Comparison of ENCODE assay signal across 15 cellular contexts in the genomic region with DNA sequence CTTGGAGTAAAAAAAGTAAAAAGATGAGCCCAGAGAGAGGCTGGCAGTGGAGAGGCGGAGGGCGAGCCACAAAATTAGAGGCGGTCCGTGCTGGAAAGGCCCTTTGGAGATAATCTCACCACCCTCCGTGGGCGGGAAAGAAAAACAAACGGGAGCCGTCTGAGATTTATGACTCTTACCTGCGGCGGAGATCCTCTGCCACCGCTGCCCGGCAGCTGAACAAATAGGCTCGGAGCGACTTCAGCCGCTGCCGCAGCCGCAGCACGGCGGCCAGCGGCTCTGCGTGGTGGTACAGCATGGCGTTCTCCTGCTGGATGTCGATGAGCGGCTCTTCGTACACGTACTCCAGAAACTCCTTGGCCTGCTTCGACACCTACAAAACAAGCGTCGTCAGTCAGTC.
A peak's percentile ranks its signal among the peaks of the same experiment; 100 is the strongest.
DNase-seq lines count a peak whose midpoint lies in the region; ATAC-seq and TF ChIP-seq lines count a peak whose summit lies in the region.
"Had no signal": no experiment of that assay in that cellular context is flagged by ENCODE, and none has a peak within 500 bp of the region (broad histone marks: within the 10 kb centered on the region; RNA-seq: fewer than 3 reads in every experiment).

No MANE protein-coding gene starts in this region.

- no peak overlapping the region for H3K4me3 Mint-ChIP-seq in stimulated activated naive B cell treated with anti-CD40 and anti-IgM and Interleukin-4, amounts not matched to agents 10 μg/mL and 1 μg/mL and 100 μg/mL, for 72 hours
- no peak overlapping the region for H3K4me3 Mint-ChIP-seq in naive thymus-derived CD8-positive, alpha-beta T cell
- H3K4me3 Mint-ChIP-seq: CD8-positive, alpha-beta T cell had no signal

- H3K27me3 ChIP-seq in foreskin keratinocyte = no peaks in the 10 kb centered on the region

- H3K27ac ChIP-seq in foreskin keratinocyte = no peak overlapping the region
- H3K27ac ChIP-seq: thoracic aorta had no signal

- no peaks in the 10 kb centered on the region for H3K4me1 ChIP-seq in foreskin keratinocyte

- peak; percentile 87 for ATAC-seq in foreskin keratinocyte
- ATAC-seq in stimulated activated naive B cell treated with anti-CD40 and anti-IgM and Interleukin-4, amounts not matched to agents 10 μg/mL and 1 μg/mL and 100 μg/mL, for 72 hours (replicated peaks) = no peak
- no peak for ATAC-seq in naive thymus-derived CD8-positive, alpha-beta T cell
- ATAC-seq: CD8-positive, alpha-beta T cell had no signal

- no peaks in the 10 kb centered on the region for H3K4me1 Mint-ChIP-seq in stimulated activated naive B cell treated with anti-CD40 and anti-IgM and Interleukin-4, amounts not matched to agents 10 μg/mL and 1 μg/mL and 100 μg/mL, for 72 hours
- H3K4me1 Mint-ChIP-seq in naive thymus-derived CD8-positive, alpha-beta T cell = peaks cover 2 to 11% (median 10%) of the 10 kb centered on the region in 4 donors

- POLR2A ChIA-PET in HEK293T (lab: Yijun Ruan, JAX) = no interaction called here
- POLR2A ChIA-PET in naive thymus-derived CD8-positive, alpha-beta T cell (lab: Charles Lee) = no interaction called here

- DNase-seq in HEK293T (ENCODE audit: extremely low spot score) (peak; percentile 62), NCI-H345 treated with DMSO at 0.1 percent for 48 hours (lab: John Stamatoyannopoulos, UW; ENCODE audit: unreplicated experiment) (peak; percentile 62), foreskin keratinocyte (peak in 1 of 2 donors; percentile 6), renal cortical epithelial cell (ENCODE audit: low read depth) (peak; percentile 29), mesenteric fat pad (ENCODE audit: low spot score) (no peak)
- DNase-seq in stimulated activated naive B cell treated with anti-CD40 and anti-IgM and Interleukin-4, amounts not matched to agents 10 μg/mL and 1 μg/mL and 100 μg/mL, for 72 hours = no peak
- no peak for DNase-seq in naive thymus-derived CD8-positive, alpha-beta T cell
- no peak for DNase-seq in stimulated activated naive CD4-positive, alpha-beta T cell treated with Interleukin-2 at 50 U/mL for 16 hours (lab: John Stamatoyannopoulos, UW)
- DNase-seq: activated CD4-positive, CD25-positive, alpha-beta regulatory T cell; activated gamma-delta T cell treated with Interleukin-2 at 50 U/mL for 16 hours; CD8-positive, alpha-beta T cell; cortex of kidney; Karpas-422; stimulated activated CD4-positive, alpha-beta T cell treated with anti-CD3 and anti-CD28 coated beads, Interleukin-4, amount 100 ng/mL, for 24 hours had no signal

- CTCF ChIA-PET in HEK293T (lab: Yijun Ruan, JAX) = no interaction called here

- no peak overlapping the region for H3K27ac Mint-ChIP-seq in stimulated activated naive B cell treated with anti-CD40 and anti-IgM and Interleukin-4, amounts not matched to agents 10 μg/mL and 1 μg/mL and 100 μg/mL, for 72 hours
- H3K27ac Mint-ChIP-seq in naive thymus-derived CD8-positive, alpha-beta T cell = no peak overlapping the region
- H3K27ac Mint-ChIP-seq: CD8-positive, alpha-beta T cell had no signal

- no peak for TF ChIP-seq CTCF in foreskin keratinocyte (conservative IDR thresholded peaks at IDR 0.05)

- H3K9me3 Mint-ChIP-seq in stimulated activated naive B cell treated with anti-CD40 and anti-IgM and Interleukin-4, amounts not matched to agents 10 μg/mL and 1 μg/mL and 100 μg/mL, for 72 hours = no peaks in the 10 kb centered on the region
- H3K9me3 Mint-ChIP-seq in naive thymus-derived CD8-positive, alpha-beta T cell = no peaks in the 10 kb centered on the region
- H3K9me3 Mint-ChIP-seq: CD8-positive, alpha-beta T cell had no signal

- H3K27me3 Mint-ChIP-seq in stimulated activated naive B cell treated with anti-CD40 and anti-IgM and Interleukin-4, amounts not matched to agents 10 μg/mL and 1 μg/mL and 100 μg/mL, for 72 hours = no peaks in the 10 kb centered on the region
- H3K27me3 Mint-ChIP-seq in naive thymus-derived CD8-positive, alpha-beta T cell = no peaks in the 10 kb centered on the region

- peaks cover 6 to 17% of the 10 kb centered on the region in 2 donors for H3K36me3 Mint-ChIP-seq in stimulated activated naive B cell treated with anti-CD40 and anti-IgM and Interleukin-4, amounts not matched to agents 10 μg/mL and 1 μg/mL and 100 μg/mL, for 72 hours
- H3K36me3 Mint-ChIP-seq in naive thymus-derived CD8-positive, alpha-beta T cell = peaks cover 0 to 40% (median 12%) of the 10 kb centered on the region in 3 donors

TF ChIP-seq in HEK293T, 16 proteins besides CTCF, POLR2A, EP300 and RAD21:
- no peak for TF ChIP-seq BHLHE40 (IDR thresholded peaks at IDR 0.05; ENCODE audit: borderline replicate concordance)
- no peak for TF ChIP-seq TARDBP (IDR thresholded peaks at IDR 0.05)
- TF ChIP-seq SP1 (IDR thresholded peaks at IDR 0.05) = no peak
- no peak for TF ChIP-seq ARNT (IDR thresholded peaks at IDR 0.05)
- no peak for TF ChIP-seq HDGF (IDR thresholded peaks at IDR 0.05; ENCODE audit: borderline replicate concordance)
- TF ChIP-seq ZNF384 (IDR thresholded peaks at IDR 0.05) = no peak
- no peak for TF ChIP-seq SUZ12 (IDR thresholded peaks at IDR 0.05)
- TF ChIP-seq ELF4 (IDR thresholded peaks at IDR 0.05) = no peak
- peak; percentile 43; the same call in 1 of the 2 replicates for TF ChIP-seq CTBP1 (IDR thresholded peaks at IDR 0.05; ENCODE audit: borderline replicate concordance)
- TF ChIP-seq FOXK2 (IDR thresholded peaks at IDR 0.05) = no peak
- TF ChIP-seq FOXM1 (IDR thresholded peaks at IDR 0.05; ENCODE audit: borderline replicate concordance) = no peak
- no peak for TF ChIP-seq NFRKB (IDR thresholded peaks at IDR 0.05)
- TF ChIP-seq, protein P1, sequence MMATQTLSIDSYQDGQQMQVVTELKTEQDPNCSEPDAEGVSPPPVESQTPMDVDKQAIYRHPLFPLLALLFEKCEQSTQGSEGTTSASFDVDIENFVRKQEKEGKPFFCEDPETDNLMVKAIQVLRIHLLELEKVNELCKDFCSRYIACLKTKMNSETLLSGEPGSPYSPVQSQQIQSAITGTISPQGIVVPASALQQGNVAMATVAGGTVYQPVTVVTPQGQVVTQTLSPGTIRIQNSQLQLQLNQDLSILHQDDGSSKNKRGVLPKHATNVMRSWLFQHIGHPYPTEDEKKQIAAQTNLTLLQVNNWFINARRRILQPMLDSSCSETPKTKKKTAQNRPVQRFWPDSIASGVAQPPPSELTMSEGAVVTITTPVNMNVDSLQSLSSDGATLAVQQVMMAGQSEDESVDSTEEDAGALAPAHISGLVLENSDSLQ (IDR thresholded peaks at IDR 0.05) = peak; percentile 67
- TF ChIP-seq LEF1 (IDR thresholded peaks at IDR 0.05; ENCODE audit: borderline replicate concordance) = no peak
- no peak for TF ChIP-seq FOXA1 (IDR thresholded peaks at IDR 0.05)
- peak; percentile 59 for TF ChIP-seq L3MBTL2 (conservative IDR thresholded peaks at IDR 0.05)

Comparison
In these comparisons a context has a peak if more than half of its experiments do, and no peak if none do; other contexts are left out.
1. DNase-seq: peak in HEK293T (single experiment), NCI-H345 treated with DMSO at 0.1 percent for 48 hours (single experiment) and renal cortical epithelial cell (single experiment); none in mesenteric fat pad (single experiment), stimulated activated naive B cell treated with anti-CD40 and anti-IgM and Interleukin-4, amounts not matched to agents 10 μg/mL and 1 μg/mL and 100 μg/mL, for 72 hours (single experiment), naive thymus-derived CD8-positive, alpha-beta T cell (0 of 10) and stimulated activated naive CD4-positive, alpha-beta T cell treated with Interleukin-2 at 50 U/mL for 16 hours (single experiment).